Comparison of ENCODE assay signal across 14 cellular contexts in genomic region chr16:29023279-29024278, GRCh38. TPM values are rescaled to one million over a fixed set of nuclear protein-coding genes. Genes with fewer than 3 reads are reported as not detected.
DNase-seq lines count a peak whose midpoint lies in the region; ATAC-seq and TF ChIP-seq lines count a peak whose summit lies in the region.
"Had no signal": no experiment of that assay in that cellular context is flagged by ENCODE, and none has a peak within 500 bp of the region (broad histone marks: within the 10 kb centered on the region; RNA-seq: fewer than 3 reads in every experiment).

No MANE protein-coding gene starts in this region.

- peak overlapping the region in 1 of 2 donors; percentile 17 for H3K4me3 ChIP-seq in CD4-positive, alpha-beta memory T cell (ENCODE audit: low read length in 2 of 2)
- no peak overlapping the region for H3K4me3 ChIP-seq in HEK293 (ENCODE audit: low read depth, low read length)
- H3K4me3 ChIP-seq in naive thymus-derived CD4-positive, alpha-beta T cell (ENCODE audit: low read length): no peak overlapping the region
- no peak overlapping the region for H3K4me3 ChIP-seq in endodermal cell (ENCODE audit: low read length)
- H3K4me3 ChIP-seq: cardiac muscle cell had no signal

- H3K27me3 ChIP-seq in CD4-positive, alpha-beta memory T cell (ENCODE audit: insufficient read depth, low read length): no peaks in the 10 kb centered on the region
- no peaks in the 10 kb centered on the region for H3K27me3 ChIP-seq in naive thymus-derived CD4-positive, alpha-beta T cell (ENCODE audit: control insufficient read depth in 2 of 2, insufficient read depth in 2 of 2, low read length in 2 of 2)
- H3K27me3 ChIP-seq in endodermal cell (ENCODE audit: control insufficient read depth, insufficient read depth, low read length, poor library complexity, severe bottlenecking): no peaks in the 10 kb centered on the region
- H3K27me3 ChIP-seq: cardiac muscle cell had no signal

- H3K36me3 Mint-ChIP-seq in CD4-positive, alpha-beta memory T cell: no peaks in the 10 kb centered on the region
- no peaks in the 10 kb centered on the region for H3K36me3 Mint-ChIP-seq in activated T-helper 2 cell treated with anti-CD3 and anti-CD28 coated beads, Interferon-gamma antibody, Interleukin-2, Interleukin-4, amounts not matched to agents 10 μg/mL and 5 μg/mL and 100 μg/mL, durations not matched to agents 14 hours and 24 hours and 36 hours (ENCODE audit: low read depth)
- H3K36me3 Mint-ChIP-seq in naive thymus-derived CD4-positive, alpha-beta T cell: no peaks in the 10 kb centered on the region
- H3K36me3 Mint-ChIP-seq in endodermal cell (ENCODE audit: low read depth): no peaks in the 10 kb centered on the region

- no peak overlapping the region for H3K27ac ChIP-seq in CD4-positive, alpha-beta memory T cell (ENCODE audit: low read depth, low read length)
- H3K27ac ChIP-seq in HEK293 (ENCODE audit: extremely low read depth, low read depth, low read length) (no peak overlapping the region), endodermal cell (ENCODE audit: low read depth, low read length) (no peak overlapping the region)
- peak overlapping the region; percentile 68 for H3K27ac ChIP-seq in naive thymus-derived CD4-positive, alpha-beta T cell (ENCODE audit: low read depth, low read length)
- H3K27ac ChIP-seq: cardiac muscle cell had no signal

- WGBS in endodermal cell (ENCODE audit: insufficient coverage in 1 of 2, insufficient read length in 1 of 2), 2 experiments: 80 to 84% methylated on average over 2 to 15 of the region's 15 CpGs

- no peak overlapping the region for H3K9ac ChIP-seq in endodermal cell (ENCODE audit: extremely low read depth, low read length, poor library complexity, severe bottlenecking)

- H3K36me3 ChIP-seq in CD4-positive, alpha-beta memory T cell (ENCODE audit: insufficient read depth, low read length): no peaks in the 10 kb centered on the region
- H3K36me3 ChIP-seq in HEK293 (ENCODE audit: control insufficient read depth in 2 of 2, insufficient read depth in 1 of 2, low read length in 2 of 2) (no peaks in the 10 kb centered on the region), endodermal cell (ENCODE audit: control insufficient read depth, insufficient read depth, low read length) (no peaks in the 10 kb centered on the region)
- no peaks in the 10 kb centered on the region for H3K36me3 ChIP-seq in naive thymus-derived CD4-positive, alpha-beta T cell (ENCODE audit: control insufficient read depth in 2 of 3, insufficient read depth in 3 of 3, low read length in 3 of 3)
- H3K36me3 ChIP-seq: cardiac muscle cell had no signal

- ATAC-seq in naive thymus-derived CD4-positive, alpha-beta T cell: peak; percentile 36

- no peaks in the 10 kb centered on the region for H3K9me3 ChIP-seq in CD4-positive, alpha-beta memory T cell (ENCODE audit: control insufficient read depth in 1 of 2, low read length in 2 of 2)
- H3K9me3 ChIP-seq in HEK293 (ENCODE audit: control insufficient read depth, insufficient read depth, low read depth, low read length) (no peaks in the 10 kb centered on the region), endodermal cell (ENCODE audit: control insufficient read depth, low read length) (no peaks in the 10 kb centered on the region)
- no peaks in the 10 kb centered on the region for H3K9me3 ChIP-seq in naive thymus-derived CD4-positive, alpha-beta T cell (ENCODE audit: control insufficient read depth in 2 of 3, low read length in 3 of 3)

- H3K27me3 Mint-ChIP-seq in CD4-positive, alpha-beta memory T cell: no peaks in the 10 kb centered on the region
- H3K27me3 Mint-ChIP-seq in activated T-helper 2 cell treated with anti-CD3 and anti-CD28 coated beads, Interferon-gamma antibody, Interleukin-2, Interleukin-4, amounts not matched to agents 10 μg/mL and 5 μg/mL and 100 μg/mL, durations not matched to agents 14 hours and 24 hours and 36 hours (ENCODE audit: low read depth): no peaks in the 10 kb centered on the region
- no peaks in the 10 kb centered on the region for H3K27me3 Mint-ChIP-seq in naive thymus-derived CD4-positive, alpha-beta T cell
- H3K27me3 Mint-ChIP-seq in endodermal cell (ENCODE audit: insufficient read depth): no peaks in the 10 kb centered on the region

- peaks cover 47% of the 10 kb centered on the region for H3K4me1 ChIP-seq in CD4-positive, alpha-beta memory T cell (ENCODE audit: insufficient read depth, low read length)
- H3K4me1 ChIP-seq in HEK293 (ENCODE audit: control insufficient read depth, insufficient read depth, low read length): no peaks in the 10 kb centered on the region
- peaks cover 17 to 46% of the 10 kb centered on the region in 2 donors for H3K4me1 ChIP-seq in naive thymus-derived CD4-positive, alpha-beta T cell (ENCODE audit: control insufficient read depth in 2 of 2, insufficient read depth in 2 of 2, low read length in 2 of 2)
- no peaks in the 10 kb centered on the region for H3K4me1 ChIP-seq in endodermal cell (ENCODE audit: control insufficient read depth, insufficient read depth, low read length)

- CTCF ChIA-PET in CD4-positive, alpha-beta memory T cell (lab: Charles Lee; ENCODE audit: partially characterized antibody): interaction anchor here (2.1 kb wide), 1 partner anchor 37 kb away, joined by 10 read pairs; no protein-coding TSS in a partner anchor
- CTCF ChIA-PET in HEK293 (lab: Yijun Ruan, JAX): interaction anchor here (1.1 kb wide), 1 partner anchor 78 kb away, joined by 3 read pairs; no protein-coding TSS in a partner anchor
- CTCF ChIA-PET in naive thymus-derived CD4-positive, alpha-beta T cell (lab: Charles Lee): interaction anchor here (1.2 to 1.4 kb wide), 2 partner anchors 41 to 50 kb away, joined by 3 to 4 read pairs; no protein-coding TSS in a partner anchor

- TF ChIP-seq CTCF in HEK293 (tag by site-specific recombination; IDR thresholded peaks at IDR 0.05): no peak
- TF ChIP-seq CTCF in endodermal cell (conservative IDR thresholded peaks at IDR 0.05): no peak

- H3K27ac Mint-ChIP-seq in CD4-positive, alpha-beta memory T cell: peak overlapping the region; percentile 30 to 88 (median 55)
- H3K27ac Mint-ChIP-seq in activated T-helper 2 cell treated with anti-CD3 and anti-CD28 coated beads, Interferon-gamma antibody, Interleukin-2, Interleukin-4, amounts not matched to agents 10 μg/mL and 5 μg/mL and 100 μg/mL, durations not matched to agents 14 hours and 24 hours and 36 hours: peak overlapping the region; percentile 82
- H3K27ac Mint-ChIP-seq in naive thymus-derived CD4-positive, alpha-beta T cell: peak overlapping the region; percentile 63 to 96 (median 93)
- H3K27ac Mint-ChIP-seq in endodermal cell: no peak overlapping the region

- intact Hi-C loops in CD4-positive, alpha-beta memory T cell (cut with micrococcal nuclease): no loop called here
- intact Hi-C loops in activated T-helper 2 cell treated with anti-CD3 and anti-CD28 coated beads, Interferon-gamma antibody, Interleukin-2, Interleukin-4, amounts not matched to agents 10 μg/mL and 5 μg/mL and 100 μg/mL, durations not matched to agents 14 hours and 24 hours and 36 hours (cut with micrococcal nuclease): no loop called here
- intact Hi-C loops in naive thymus-derived CD4-positive, alpha-beta T cell (cut with micrococcal nuclease): loop anchor here in 1 of 2 donors (2.0 kb wide), 1 partner anchor 49 kb away; the partner anchor contains the start of gene SPNS1

- DNase-seq in CD4-positive, alpha-beta memory T cell: no peak
- DNase-seq in activated T-helper 2 cell treated with anti-CD3 and anti-CD28 coated beads, Interferon-gamma antibody, Interleukin-2, Interleukin-4, amounts not matched to agents 10 μg/mL and 5 μg/mL and 100 μg/mL, durations not matched to agents 14 hours and 24 hours and 36 hours (ENCODE audit: low spot score): no peak
- DNase-seq in naive thymus-derived CD4-positive, alpha-beta T cell: peak in 3 of 9 donors; percentile 20 to 31 (median 25)
- DNase-seq in endodermal cell (no peak), NCI-H446 (lab: John Stamatoyannopoulos, UW) (no peak)
- DNase-seq in activated naive CD4-positive, alpha-beta T cell treated with Interleukin-2 at 50 U/mL for 16 hours: no peak
- DNase-seq: COR-L47; erythroblast; NCI-H2227 treated with DMSO at 0.1 percent for 48 hours; stimulated activated CD4-positive, alpha-beta T cell treated with anti-CD3 and anti-CD28 coated beads, Interleukin-2, amount 100 ng/mL, for 48 hours; stimulated activated naive CD4-positive, alpha-beta T cell treated with Interleukin-2 at 50 U/mL for 16 hours; T-helper 9 cell had no signal

- peaks cover 21 to 50% (median 36%) of the 10 kb centered on the region in 4 donors for H3K4me1 Mint-ChIP-seq in CD4-positive, alpha-beta memory T cell
- H3K4me1 Mint-ChIP-seq in activated T-helper 2 cell treated with anti-CD3 and anti-CD28 coated beads, Interferon-gamma antibody, Interleukin-2, Interleukin-4, amounts not matched to agents 10 μg/mL and 5 μg/mL and 100 μg/mL, durations not matched to agents 14 hours and 24 hours and 36 hours (ENCODE audit: low read depth): peaks cover 55% of the 10 kb centered on the region
- H3K4me1 Mint-ChIP-seq in naive thymus-derived CD4-positive, alpha-beta T cell: peaks cover 36 to 74% (median 55%) of the 10 kb centered on the region in 7 donors
- no peaks in the 10 kb centered on the region for H3K4me1 Mint-ChIP-seq in endodermal cell

- no peaks in the 10 kb centered on the region for H3K9me3 Mint-ChIP-seq in CD4-positive, alpha-beta memory T cell
- H3K9me3 Mint-ChIP-seq in activated T-helper 2 cell treated with anti-CD3 and anti-CD28 coated beads, Interferon-gamma antibody, Interleukin-2, Interleukin-4, amounts not matched to agents 10 μg/mL and 5 μg/mL and 100 μg/mL, durations not matched to agents 14 hours and 24 hours and 36 hours: no peaks in the 10 kb centered on the region
- peaks cover 0 to 1% (median 0%) of the 10 kb centered on the region in 11 donors for H3K9me3 Mint-ChIP-seq in naive thymus-derived CD4-positive, alpha-beta T cell
- H3K9me3 Mint-ChIP-seq in endodermal cell: no peaks in the 10 kb centered on the region

- POLR2A ChIA-PET in CD4-positive, alpha-beta memory T cell (lab: Charles Lee; ENCODE audit: partially characterized antibody): interaction anchor here (0.7 to 7.1 kb wide), 5 partner anchors 8 to 37 kb away, joined by 3 to 61 read pairs (median 6); partner anchors contain the start of gene LAT
- POLR2A ChIA-PET in HEK293 (lab: Yijun Ruan, JAX): no interaction called here
- POLR2A ChIA-PET in naive thymus-derived CD4-positive, alpha-beta T cell (lab: Charles Lee): interaction anchor here (0.8 to 9.4 kb wide), 9 partner anchors 10 to 88 kb away, joined by 3 to 140 read pairs (median 4); partner anchors contain the start of genes LAT and SPNS1

- peak overlapping the region in 4 of 8 donors; percentile 15 to 57 (median 48) for H3K4me3 Mint-ChIP-seq in CD4-positive, alpha-beta memory T cell
- H3K4me3 Mint-ChIP-seq in activated T-helper 2 cell treated with anti-CD3 and anti-CD28 coated beads, Interferon-gamma antibody, Interleukin-2, Interleukin-4, amounts not matched to agents 10 μg/mL and 5 μg/mL and 100 μg/mL, durations not matched to agents 14 hours and 24 hours and 36 hours (ENCODE audit: low read depth): no peak overlapping the region
- peak overlapping the region in 9 of 10 donors; percentile 21 to 80 (median 69) for H3K4me3 Mint-ChIP-seq in naive thymus-derived CD4-positive, alpha-beta T cell
- no peak overlapping the region for H3K4me3 Mint-ChIP-seq in endodermal cell

RNA-seq across cellular contexts. Expression of gene LAT, which starts 38.7 kb away (rescaled TPM):
- total RNA-seq in CD4-positive, alpha-beta memory T cell: 100 to 1,000 TPM; 342 to 349 TPM
- 100 to 1,000 TPM; 310 to 455 TPM for polyA plus RNA-seq in CD4-positive, alpha-beta memory T cell
- 273 and 294 TPM in 2 replicates for total RNA-seq in activated T-helper 2 cell treated with anti-CD3 and anti-CD28 coated beads, Interferon-gamma antibody, Interleukin-2, Interleukin-4, amounts not matched to agents 10 μg/mL and 5 μg/mL and 100 μg/mL, durations not matched to agents 14 hours and 24 hours and 36 hours
- 100 to 1,000 TPM; 179 to 476 (median 342) TPM for total RNA-seq in naive thymus-derived CD4-positive, alpha-beta T cell
- 100 to 1,000 TPM; 317 to 445 TPM for polyA plus RNA-seq in naive thymus-derived CD4-positive, alpha-beta T cell
- 1 to 10 TPM; 4.5 to 6.1 TPM for total RNA-seq in endodermal cell
- polyA plus RNA-seq in endodermal cell (2013, experiment 1 of 2): 3.1 TPM
- polyA plus RNA-seq in endodermal cell (2013, experiment 2 of 2): 3.5 TPM

RNA-seq across cellular contexts. Expression of gene SPNS1, which starts 49.0 kb away (rescaled TPM):
- 10 to 100 TPM; 31.0 to 34.4 TPM for total RNA-seq in CD4-positive, alpha-beta memory T cell
- 10 to 100 TPM; 28.2 to 30.4 TPM for polyA plus RNA-seq in CD4-positive, alpha-beta memory T cell
- 22.0 and 25.8 TPM in 2 replicates for total RNA-seq in activated T-helper 2 cell treated with anti-CD3 and anti-CD28 coated beads, Interferon-gamma antibody, Interleukin-2, Interleukin-4, amounts not matched to agents 10 μg/mL and 5 μg/mL and 100 μg/mL, durations not matched to agents 14 hours and 24 hours and 36 hours
- total RNA-seq in naive thymus-derived CD4-positive, alpha-beta T cell: 10 to 100 TPM; 31.1 to 47.0 (median 42.1) TPM
- polyA plus RNA-seq in naive thymus-derived CD4-positive, alpha-beta T cell: 10 to 100 TPM; 22.6 to 40.4 TPM
- 10 to 100 TPM; 54.9 to 55.2 TPM for total RNA-seq in endodermal cell
- polyA plus RNA-seq in endodermal cell (2013, experiment 1 of 2): 28.0 TPM
- 29.1 TPM for polyA plus RNA-seq in endodermal cell (2013, experiment 2 of 2)

Comparison
In these comparisons a context has a peak if more than half of its experiments do, and no peak if none do; other contexts are left out.
1. H3K4me3 Mint-ChIP-seq: peak in naive thymus-derived CD4-positive, alpha-beta T cell (9 of 10); none in activated T-helper 2 cell treated with anti-CD3 and anti-CD28 coated beads, Interferon-gamma antibody, Interleukin-2, Interleukin-4, amounts not matched to agents 10 μg/mL and 5 μg/mL and 100 μg/mL, durations not matched to agents 14 hours and 24 hours and 36 hours (single experiment) and endodermal cell (single experiment).
2. RNA of gene LAT, which starts 38.7 kb away (total RNA-seq): 342 to 349 TPM in CD4-positive, alpha-beta memory T cell, 179 to 476 TPM in naive thymus-derived CD4-positive, alpha-beta T cell and 273 to 294 TPM in activated T-helper 2 cell treated with anti-CD3 and anti-CD28 coated beads, Interferon-gamma antibody, Interleukin-2, Interleukin-4, amounts not matched to agents 10 μg/mL and 5 μg/mL and 100 μg/mL, durations not matched to agents 14 hours and 24 hours and 36 hours; 4.5 to 6.1 TPM in endodermal cell; every median in the first group is over 10 times any median in the second.